In the genomic region with DNA sequence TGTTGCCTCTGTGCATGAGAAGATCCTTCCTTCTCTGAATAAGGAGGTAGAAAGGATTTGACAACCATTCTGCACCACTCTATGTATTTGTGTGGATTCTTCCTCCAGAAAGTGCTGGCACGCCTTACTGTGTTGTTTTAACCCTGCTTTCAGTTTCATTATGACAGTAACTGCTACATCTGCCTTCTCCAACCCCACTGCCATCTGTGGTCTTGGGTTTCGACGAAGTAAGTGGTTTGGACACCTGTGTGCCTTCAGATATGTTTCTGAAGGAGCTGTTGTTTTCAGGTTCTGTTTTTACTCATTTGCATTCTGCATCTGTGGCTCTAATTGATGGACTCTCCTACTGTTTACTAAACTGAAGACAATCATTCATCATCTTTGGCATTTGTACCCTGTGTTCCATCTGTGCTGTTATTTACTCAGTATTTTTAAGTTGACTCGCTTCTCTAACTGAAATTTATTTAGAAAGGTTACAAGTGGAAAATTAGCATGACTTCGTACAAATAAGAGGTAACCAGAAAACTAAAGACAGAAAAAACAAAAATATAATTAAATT, we compare ENCODE assay signal across 1 cellular context.
A peak's percentile ranks its signal among the peaks of the same experiment; 100 is the strongest.
TF ChIP-seq lines count a peak whose summit lies in the region.

No MANE protein-coding gene starts in this region.

TF ChIP-seq in GM12878, 131 proteins besides CTCF, POLR2A, EP300 and RAD21 (continued from another document and continues in another):
- no peak for TF ChIP-seq ZBTB11 (CRISPR knock-in tag; IDR thresholded peaks at IDR 0.05)
- TF ChIP-seq BACH1 (IDR thresholded peaks at IDR 0.05; ENCODE audit: borderline replicate concordance): peak; percentile 85
- TF ChIP-seq SREBF1 (IDR thresholded peaks at IDR 0.05; ENCODE audit: low read length): 0 out of 2 replicates have a peak, but pooled peaks have one; percentile 44
- peak; percentile 97 for TF ChIP-seq FOXM1 (IDR thresholded peaks at IDR 0.05; ENCODE audit: low read depth, low read length)
- TF ChIP-seq, protein P1, sequence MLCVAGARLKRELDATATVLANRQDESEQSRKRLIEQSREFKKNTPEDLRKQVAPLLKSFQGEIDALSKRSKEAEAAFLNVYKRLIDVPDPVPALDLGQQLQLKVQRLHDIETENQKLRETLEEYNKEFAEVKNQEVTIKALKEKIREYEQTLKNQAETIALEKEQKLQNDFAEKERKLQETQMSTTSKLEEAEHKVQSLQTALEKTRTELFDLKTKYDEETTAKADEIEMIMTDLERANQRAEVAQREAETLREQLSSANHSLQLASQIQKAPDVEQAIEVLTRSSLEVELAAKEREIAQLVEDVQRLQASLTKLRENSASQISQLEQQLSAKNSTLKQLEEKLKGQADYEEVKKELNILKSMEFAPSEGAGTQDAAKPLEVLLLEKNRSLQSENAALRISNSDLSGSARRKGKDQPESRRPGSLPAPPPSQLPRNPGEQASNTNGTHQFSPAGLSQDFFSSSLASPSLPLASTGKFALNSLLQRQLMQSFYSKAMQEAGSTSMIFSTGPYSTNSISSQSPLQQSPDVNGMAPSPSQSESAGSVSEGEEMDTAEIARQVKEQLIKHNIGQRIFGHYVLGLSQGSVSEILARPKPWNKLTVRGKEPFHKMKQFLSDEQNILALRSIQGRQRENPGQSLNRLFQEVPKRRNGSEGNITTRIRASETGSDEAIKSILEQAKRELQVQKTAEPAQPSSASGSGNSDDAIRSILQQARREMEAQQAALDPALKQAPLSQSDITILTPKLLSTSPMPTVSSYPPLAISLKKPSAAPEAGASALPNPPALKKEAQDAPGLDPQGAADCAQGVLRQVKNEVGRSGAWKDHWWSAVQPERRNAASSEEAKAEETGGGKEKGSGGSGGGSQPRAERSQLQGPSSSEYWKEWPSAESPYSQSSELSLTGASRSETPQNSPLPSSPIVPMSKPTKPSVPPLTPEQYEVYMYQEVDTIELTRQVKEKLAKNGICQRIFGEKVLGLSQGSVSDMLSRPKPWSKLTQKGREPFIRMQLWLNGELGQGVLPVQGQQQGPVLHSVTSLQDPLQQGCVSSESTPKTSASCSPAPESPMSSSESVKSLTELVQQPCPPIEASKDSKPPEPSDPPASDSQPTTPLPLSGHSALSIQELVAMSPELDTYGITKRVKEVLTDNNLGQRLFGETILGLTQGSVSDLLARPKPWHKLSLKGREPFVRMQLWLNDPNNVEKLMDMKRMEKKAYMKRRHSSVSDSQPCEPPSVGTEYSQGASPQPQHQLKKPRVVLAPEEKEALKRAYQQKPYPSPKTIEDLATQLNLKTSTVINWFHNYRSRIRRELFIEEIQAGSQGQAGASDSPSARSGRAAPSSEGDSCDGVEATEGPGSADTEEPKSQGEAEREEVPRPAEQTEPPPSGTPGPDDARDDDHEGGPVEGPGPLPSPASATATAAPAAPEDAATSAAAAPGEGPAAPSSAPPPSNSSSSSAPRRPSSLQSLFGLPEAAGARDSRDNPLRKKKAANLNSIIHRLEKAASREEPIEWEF (IDR thresholded peaks at IDR 0.05; ENCODE audit: insufficient replicate concordance, low read depth, low read length): no peak
- peak; percentile 99 for TF ChIP-seq RUNX3 (IDR thresholded peaks at IDR 0.05; ENCODE audit: low read length)
- TF ChIP-seq ASH2L (IDR thresholded peaks at IDR 0.05; ENCODE audit: borderline replicate concordance, low read depth): no peak
- TF ChIP-seq POLR2AphosphoS5 (IDR thresholded peaks at IDR 0.05; ENCODE audit: low read length): peak; percentile 46; the same call in 1 of the 2 replicates
- TF ChIP-seq ELK1 (IDR thresholded peaks at IDR 0.05; ENCODE audit: low read depth, low read length): no peak
- TF ChIP-seq, protein P2, sequence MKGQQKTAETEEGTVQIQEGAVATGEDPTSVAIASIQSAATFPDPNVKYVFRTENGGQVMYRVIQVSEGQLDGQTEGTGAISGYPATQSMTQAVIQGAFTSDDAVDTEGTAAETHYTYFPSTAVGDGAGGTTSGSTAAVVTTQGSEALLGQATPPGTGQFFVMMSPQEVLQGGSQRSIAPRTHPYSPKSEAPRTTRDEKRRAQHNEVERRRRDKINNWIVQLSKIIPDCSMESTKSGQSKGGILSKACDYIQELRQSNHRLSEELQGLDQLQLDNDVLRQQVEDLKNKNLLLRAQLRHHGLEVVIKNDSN (IDR thresholded peaks at IDR 0.05; ENCODE audit: borderline replicate concordance, extremely low read length, insufficient read depth, low read depth, low read length): no peak
- TF ChIP-seq ZNF274 (IDR thresholded peaks at IDR 0.05; ENCODE audit: insufficient read depth, insufficient read length): no peak
- TF ChIP-seq SMC3 (IDR thresholded peaks at IDR 0.05; ENCODE audit: borderline replicate concordance, low read length): no peak
- TF ChIP-seq RBBP5 (conservative IDR thresholded peaks at IDR 0.05): no peak
- no peak for TF ChIP-seq HCFC1 (IDR thresholded peaks at IDR 0.05; ENCODE audit: low read length)
- TF ChIP-seq TCF12 (IDR thresholded peaks at IDR 0.05; ENCODE audit: low read depth, low read length): peak; percentile 100
- no peak for TF ChIP-seq YBX1 (IDR thresholded peaks at IDR 0.05)
- TF ChIP-seq SREBF2 (IDR thresholded peaks at IDR 0.05; ENCODE audit: low read length): no peak
- 0 out of 2 replicates have a peak, but pooled peaks have one; percentile 13 for TF ChIP-seq ZNF592 (IDR thresholded peaks at IDR 0.05)
- TF ChIP-seq SP1 (IDR thresholded peaks at IDR 0.05; ENCODE audit: low read depth, low read length): peak; percentile 49
- no peak for TF ChIP-seq RAD51 (IDR thresholded peaks at IDR 0.05)
- TF ChIP-seq RB1 (IDR thresholded peaks at IDR 0.05; ENCODE audit: borderline replicate concordance): no peak
- TF ChIP-seq MEF2A (IDR thresholded peaks at IDR 0.05; ENCODE audit: insufficient read depth, low read depth, low read length): no peak
- TF ChIP-seq NFYA (IDR thresholded peaks at IDR 0.05; ENCODE audit: borderline replicate concordance, low read depth, low read length): no peak
- no peak for TF ChIP-seq KDM1A (IDR thresholded peaks at IDR 0.05; ENCODE audit: borderline replicate concordance)
- TF ChIP-seq NFIC (IDR thresholded peaks at IDR 0.05; ENCODE audit: low read depth, low read length): peak; percentile 93
- no peak for TF ChIP-seq ESRRA (IDR thresholded peaks at IDR 0.05; ENCODE audit: low read length)
- peak; percentile 99 for TF ChIP-seq TCF3 (IDR thresholded peaks at IDR 0.05; ENCODE audit: borderline replicate concordance, insufficient read depth, low read depth, low read length)
- peak; percentile 56 for TF ChIP-seq GATAD2B (conservative IDR thresholded peaks at IDR 0.05; ENCODE audit: low read depth)
- TF ChIP-seq HDGF (IDR thresholded peaks at IDR 0.05): no peak
- TF ChIP-seq CBX5 (IDR thresholded peaks at IDR 0.05; ENCODE audit: low read depth): peak; percentile 60
- no peak for TF ChIP-seq SMAD5 (IDR thresholded peaks at IDR 0.05; ENCODE audit: low read depth)
- TF ChIP-seq SUPT20H (IDR thresholded peaks at IDR 0.05; ENCODE audit: borderline replicate concordance, control insufficient read depth, low read depth, low read length): no peak
- TF ChIP-seq, protein P3, sequence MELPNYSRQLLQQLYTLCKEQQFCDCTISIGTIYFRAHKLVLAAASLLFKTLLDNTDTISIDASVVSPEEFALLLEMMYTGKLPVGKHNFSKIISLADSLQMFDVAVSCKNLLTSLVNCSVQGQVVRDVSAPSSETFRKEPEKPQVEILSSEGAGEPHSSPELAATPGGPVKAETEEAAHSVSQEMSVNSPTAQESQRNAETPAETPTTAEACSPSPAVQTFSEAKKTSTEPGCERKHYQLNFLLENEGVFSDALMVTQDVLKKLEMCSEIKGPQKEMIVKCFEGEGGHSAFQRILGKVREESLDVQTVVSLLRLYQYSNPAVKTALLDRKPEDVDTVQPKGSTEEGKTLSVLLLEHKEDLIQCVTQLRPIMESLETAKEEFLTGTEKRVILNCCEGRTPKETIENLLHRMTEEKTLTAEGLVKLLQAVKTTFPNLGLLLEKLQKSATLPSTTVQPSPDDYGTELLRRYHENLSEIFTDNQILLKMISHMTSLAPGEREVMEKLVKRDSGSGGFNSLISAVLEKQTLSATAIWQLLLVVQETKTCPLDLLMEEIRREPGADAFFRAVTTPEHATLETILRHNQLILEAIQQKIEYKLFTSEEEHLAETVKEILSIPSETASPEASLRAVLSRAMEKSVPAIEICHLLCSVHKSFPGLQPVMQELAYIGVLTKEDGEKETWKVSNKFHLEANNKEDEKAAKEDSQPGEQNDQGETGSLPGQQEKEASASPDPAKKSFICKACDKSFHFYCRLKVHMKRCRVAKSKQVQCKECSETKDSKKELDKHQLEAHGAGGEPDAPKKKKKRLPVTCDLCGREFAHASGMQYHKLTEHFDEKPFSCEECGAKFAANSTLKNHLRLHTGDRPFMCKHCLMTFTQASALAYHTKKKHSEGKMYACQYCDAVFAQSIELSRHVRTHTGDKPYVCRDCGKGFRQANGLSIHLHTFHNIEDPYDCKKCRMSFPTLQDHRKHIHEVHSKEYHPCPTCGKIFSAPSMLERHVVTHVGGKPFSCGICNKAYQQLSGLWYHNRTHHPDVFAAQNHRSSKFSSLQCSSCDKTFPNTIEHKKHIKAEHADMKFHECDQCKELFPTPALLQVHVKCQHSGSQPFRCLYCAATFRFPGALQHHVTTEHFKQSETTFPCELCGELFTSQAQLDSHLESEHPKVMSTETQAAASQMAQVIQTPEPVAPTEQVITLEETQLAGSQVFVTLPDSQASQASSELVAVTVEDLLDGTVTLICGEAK (IDR thresholded peaks at IDR 0.05; ENCODE audit: borderline replicate concordance): no peak
- TF ChIP-seq SIX5 (IDR thresholded peaks at IDR 0.05; ENCODE audit: low read depth, low read length, severe bottlenecking): no peak
- TF ChIP-seq HSF1 (IDR thresholded peaks at IDR 0.05; ENCODE audit: low read depth, low read length): no peak
- TF ChIP-seq SMAD1 (IDR thresholded peaks at IDR 0.05; ENCODE audit: low read depth, partially characterized antibody): no peak
- TF ChIP-seq NR2F1 (conservative IDR thresholded peaks at IDR 0.05): peak; percentile 76
- TF ChIP-seq RELA (IDR thresholded peaks at IDR 0.05; ENCODE audit: borderline replicate concordance, partially characterized antibody): no peak
- TF ChIP-seq POU2F2 (IDR thresholded peaks at IDR 0.05; ENCODE audit: borderline replicate concordance, low read depth, low read length): peak; percentile 92
